Comparison of ENCODE assay signal across 27 cellular contexts in genomic region chrX:72468607-72469006, GRCh38.
"Had no signal": no experiment of that assay in that cellular context is flagged by ENCODE, and none has a peak within 500 bp of the region (broad histone marks: within the 10 kb centered on the region; RNA-seq: fewer than 3 reads in every experiment).

No MANE protein-coding gene starts in this region.

- H3K36me3 ChIP-seq: colonic mucosa, gastrocnemius medialis, lower lobe of right lung had no signal

- H3K4me1 Mint-ChIP-seq: endodermal cell, mesothelial cell of epicardium, naive B cell had no signal

- H3K4me1 ChIP-seq: colonic mucosa, esophagus squamous epithelium, heart right ventricle, left lung, lower lobe of right lung had no signal

- DNase-seq: colonic mucosa; cortex of kidney; effector CD8-positive, alpha-beta T cell; effector memory CD8-positive, alpha-beta T cell; endodermal cell; esophagus squamous epithelium; foreskin fibroblast; foreskin melanocyte; gastrocnemius medialis; glutamatergic neuron; head of caudate nucleus; heart right ventricle; hippocampal formation; left cardiac atrium; left lung; left ventricle myocardium superior; lower lobe of right lung; mesenchymal stem cell; mucosa of descending colon; naive B cell had no signal

- H3K27me3 Mint-ChIP-seq: dendritic cell treated with granulocyte-macrophage colony-stimulating factor and Interleukin-4, amounts not matched to agents 40 ng/mL and 50 ng/mL, for 4 days; effector memory CD8-positive, alpha-beta T cell; naive B cell had no signal

- FAIRE-seq: endometrium, islet of Langerhans, keratinocyte had no signal

- H3K27ac Mint-ChIP-seq: dendritic cell treated with granulocyte-macrophage colony-stimulating factor and Interleukin-4, amounts not matched to agents 40 ng/mL and 50 ng/mL, for 4 days; effector memory CD8-positive, alpha-beta T cell; endodermal cell; mesothelial cell of epicardium had no signal

- ATAC-seq: effector memory CD8-positive, alpha-beta T cell; esophagus mucosa; gastrocnemius medialis; heart right ventricle; left cardiac atrium; left lung; left ventricle myocardium superior; lower lobe of right lung; mucosa of descending colon had no signal

- H3K27ac ChIP-seq: colonic mucosa, epithelial cell of prostate, esophagus squamous epithelium, gastrocnemius medialis, heart right ventricle, left lung, lower lobe of right lung had no signal

- H3K27me3 ChIP-seq: colonic mucosa, esophagus squamous epithelium, gastrocnemius medialis, left lung had no signal

- H3K9me3 ChIP-seq: colonic mucosa, esophagus squamous epithelium, gastrocnemius medialis, heart right ventricle, left lung, lower lobe of right lung, mucosa of descending colon had no signal

- H3K4me3 Mint-ChIP-seq: dendritic cell treated with granulocyte-macrophage colony-stimulating factor and Interleukin-4, amounts not matched to agents 40 ng/mL and 50 ng/mL, for 4 days; effector memory CD8-positive, alpha-beta T cell; endodermal cell; mesothelial cell of epicardium; naive B cell had no signal

- H3K4me3 ChIP-seq: colonic mucosa, esophagus squamous epithelium, gastrocnemius medialis, heart right ventricle, left lung, lower lobe of right lung, mucosa of descending colon had no signal

- H3K9me3 Mint-ChIP-seq: dendritic cell treated with granulocyte-macrophage colony-stimulating factor and Interleukin-4, amounts not matched to agents 40 ng/mL and 50 ng/mL, for 4 days; effector memory CD8-positive, alpha-beta T cell had no signal
